ENCODE assay signal across 10 cellular contexts in the genomic region with DNA sequence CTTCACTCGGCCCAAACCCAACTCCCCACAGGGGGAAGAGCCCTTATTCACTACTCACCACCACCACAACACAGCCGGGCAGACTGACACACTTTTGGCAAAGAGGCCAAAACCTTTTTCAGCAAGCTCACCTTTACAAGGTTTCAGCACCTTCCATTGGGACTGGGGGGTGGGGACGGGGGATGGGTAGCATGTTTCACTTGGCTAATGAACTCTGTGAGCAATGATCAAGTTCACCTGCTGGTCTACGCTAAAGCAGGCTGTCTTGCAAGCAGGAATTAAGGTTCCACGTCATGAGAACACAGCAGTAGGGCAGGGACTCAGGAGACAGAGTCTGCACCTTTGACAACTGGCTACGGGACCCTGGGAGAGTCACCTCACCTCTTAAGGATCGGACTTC. TPM values are rescaled to one million over a fixed set of nuclear protein-coding genes. Genes with fewer than 3 reads are reported as not detected.
DNase-seq lines count a peak whose midpoint lies in the region; ATAC-seq, FAIRE-seq and TF ChIP-seq lines count a peak whose summit lies in the region.
"Had no signal": no experiment of that assay in that cellular context is flagged by ENCODE, and none has a peak within 500 bp of the region (broad histone marks: within the 10 kb centered on the region; RNA-seq: fewer than 3 reads in every experiment).

No MANE protein-coding gene starts in this region.

- intact Hi-C loops in activated T-helper 1 cell treated with anti-CD3 and anti-CD28 coated beads, Interleukin-12 subunit alpha, Interleukin-12 subunit beta, Interleukin-2, Interleukin-4 antibody, amounts not matched to agents 30 ng/mL and 10 ng/mL and 1 ng/mL, durations not matched to agents 14 hours and 24 hours and 36 hours (cut with micrococcal nuclease): no loop called here
- intact Hi-C loops in Caco-2 (cut with micrococcal nuclease; ENCODE audit: unreplicated experiment): no loop called here

- H3K4me3 Mint-ChIP-seq in GM23338 (peak overlapping the region; percentile 4; the same call in 1 of the 3 replicates), Caco-2 (ENCODE audit: unreplicated experiment) (no peak overlapping the region)
- H3K4me3 Mint-ChIP-seq in activated T-helper 1 cell treated with anti-CD3 and anti-CD28 coated beads, Interleukin-12 subunit alpha, Interleukin-12 subunit beta, Interleukin-2, Interleukin-4 antibody, amounts not matched to agents 30 ng/mL and 10 ng/mL and 1 ng/mL, durations not matched to agents 14 hours and 24 hours and 36 hours: no peak overlapping the region

- H3K27me3 ChIP-seq in GM23338 (ENCODE audit: insufficient read depth) (peaks cover 16% of the 10 kb centered on the region), keratinocyte (ENCODE audit: control insufficient read depth, extremely low read depth, insufficient read depth, low read length) (no peaks in the 10 kb centered on the region), Caco-2 (replicated peaks; ENCODE audit: control insufficient read depth, insufficient read depth, low read length) (no peaks in the 10 kb centered on the region), MM.1S (replicated peaks; ENCODE audit: insufficient read depth, low read length) (no peaks in the 10 kb centered on the region)

- FAIRE-seq in keratinocyte (lab: Jason Lieb, UNC): peak; percentile 9

- H3K27me3 Mint-ChIP-seq in GM23338 (ENCODE audit: insufficient read depth, low read depth, poor library complexity): peaks cover 30% of the 10 kb centered on the region
- peaks cover 9% of the 10 kb centered on the region for H3K27me3 Mint-ChIP-seq in activated T-helper 1 cell treated with anti-CD3 and anti-CD28 coated beads, Interleukin-12 subunit alpha, Interleukin-12 subunit beta, Interleukin-2, Interleukin-4 antibody, amounts not matched to agents 30 ng/mL and 10 ng/mL and 1 ng/mL, durations not matched to agents 14 hours and 24 hours and 36 hours (ENCODE audit: insufficient read depth)
- H3K27me3 Mint-ChIP-seq in Caco-2 (ENCODE audit: insufficient read depth, unreplicated experiment): no peaks in the 10 kb centered on the region

- H3K9me2 ChIP-seq in GM23338 (ENCODE audit: insufficient read depth): no peaks in the 10 kb centered on the region
- H3K9me2 ChIP-seq in MM.1S (replicated peaks; ENCODE audit: insufficient read depth, low read length): no peaks in the 10 kb centered on the region

- H3K27ac Mint-ChIP-seq in GM23338: no peak overlapping the region
- H3K27ac Mint-ChIP-seq in activated T-helper 1 cell treated with anti-CD3 and anti-CD28 coated beads, Interleukin-12 subunit alpha, Interleukin-12 subunit beta, Interleukin-2, Interleukin-4 antibody, amounts not matched to agents 30 ng/mL and 10 ng/mL and 1 ng/mL, durations not matched to agents 14 hours and 24 hours and 36 hours: peak overlapping the region; percentile 21
- no peak overlapping the region for H3K27ac Mint-ChIP-seq in Caco-2 (ENCODE audit: unreplicated experiment)

- BruUV-seq in Caco-2 (replicated peaks; lab: Mats Ljungman, UMichigan): no TSS peak

- H3K4me3 ChIP-seq in GM23338 (no peak overlapping the region), keratinocyte (ENCODE audit: control insufficient read depth in 2 of 3, extremely low read depth in 1 of 3, insufficient read depth in 2 of 3, low read depth in 1 of 3, low read length in 3 of 3) (no peak overlapping the region), Caco-2 (ENCODE audit: low read depth, low read length) (no peak overlapping the region), MM.1S (ENCODE audit: low read length) (no peak overlapping the region)

- no peaks in the 10 kb centered on the region for H3K36me3 ChIP-seq in GM23338 (ENCODE audit: insufficient read depth)
- H3K36me3 ChIP-seq in keratinocyte (ENCODE audit: control insufficient read depth in 2 of 2, extremely low read depth in 1 of 2, insufficient read depth in 2 of 2, low read length in 2 of 2): peaks cover 0 to 2% of the 10 kb centered on the region in 2 experiments
- H3K36me3 ChIP-seq in Caco-2 (ENCODE audit: control insufficient read depth, insufficient read depth, low read length): no peaks in the 10 kb centered on the region; the same call in 1 of the 2 replicates
- no peaks in the 10 kb centered on the region for H3K36me3 ChIP-seq in MM.1S (replicated peaks; ENCODE audit: insufficient read depth, low read length)

- peaks cover 32% of the 10 kb centered on the region for H4K20me1 ChIP-seq in GM23338 (replicated peaks; ENCODE audit: insufficient read depth)
- H4K20me1 ChIP-seq in keratinocyte (ENCODE audit: control insufficient read depth, extremely low read depth, insufficient read depth, low read length): no peaks in the 10 kb centered on the region
- H4K20me1 ChIP-seq in MM.1S (ENCODE audit: insufficient read depth, low read length): no peaks in the 10 kb centered on the region

- DNase-seq in GM23338 (ENCODE audit: low spot score): no peak
- no peak for DNase-seq in activated T-helper 1 cell treated with anti-CD3 and anti-CD28 coated beads, Interleukin-12 subunit alpha, Interleukin-12 subunit beta, Interleukin-2, Interleukin-4 antibody, amounts not matched to agents 30 ng/mL and 10 ng/mL and 1 ng/mL, durations not matched to agents 14 hours and 24 hours and 36 hours (ENCODE audit: low spot score)
- no peak for DNase-seq in keratinocyte (ENCODE audit: low read depth, low spot score)
- DNase-seq in stimulated activated CD8-positive, alpha-beta memory T cell treated with anti-CD3 and anti-CD28 coated beads, Interleukin-4, amount 100 ng/mL, for 48 hours: peak; percentile 23
- DNase-seq in Caco-2: no peak
- DNase-seq in stimulated activated CD4-positive, alpha-beta T cell treated with anti-CD3 and anti-CD28 coated beads, Interleukin-1b, Interleukin-23, amount 100 ng/mL, for 48 hours: no peak
- no peak for DNase-seq in 8988T
- no peak for DNase-seq in MM.1S
- DNase-seq: NCI-H1417 treated with DMSO at 0.1 percent for 48 hours; stimulated activated CD4-positive, alpha-beta T cell treated with anti-CD3 and anti-CD28 coated beads, Interleukin-12 subunit alpha, Interleukin-12 subunit beta, amount 100 ng/mL, for 4 hours had no signal

- no peak for ATAC-seq in GM23338

- no peaks in the 10 kb centered on the region for H3K9me3 Mint-ChIP-seq in GM23338
- H3K9me3 Mint-ChIP-seq in activated T-helper 1 cell treated with anti-CD3 and anti-CD28 coated beads, Interleukin-12 subunit alpha, Interleukin-12 subunit beta, Interleukin-2, Interleukin-4 antibody, amounts not matched to agents 30 ng/mL and 10 ng/mL and 1 ng/mL, durations not matched to agents 14 hours and 24 hours and 36 hours: no peaks in the 10 kb centered on the region
- no peaks in the 10 kb centered on the region for H3K9me3 Mint-ChIP-seq in Caco-2 (ENCODE audit: unreplicated experiment)

- CTCF ChIA-PET in Caco-2 (lab: Charles Lee): no interaction called here

- H3K4me1 Mint-ChIP-seq in GM23338 (peaks cover 65% of the 10 kb centered on the region), Caco-2 (ENCODE audit: low read depth, unreplicated experiment) (peaks cover 23% of the 10 kb centered on the region)
- H3K4me1 Mint-ChIP-seq in activated T-helper 1 cell treated with anti-CD3 and anti-CD28 coated beads, Interleukin-12 subunit alpha, Interleukin-12 subunit beta, Interleukin-2, Interleukin-4 antibody, amounts not matched to agents 30 ng/mL and 10 ng/mL and 1 ng/mL, durations not matched to agents 14 hours and 24 hours and 36 hours (ENCODE audit: low read depth): peaks cover 70% of the 10 kb centered on the region

- H3F3A ChIP-seq in GM23338 (replicated peaks; ENCODE audit: low read depth) (0 out of 2 replicates have a peak, but pooled peaks cover 3% of the 10 kb centered on the region), MM.1S (ENCODE audit: insufficient read depth, low read length) (peaks cover 38% of the 10 kb centered on the region)

- H3K9me3 ChIP-seq in keratinocyte (ENCODE audit: control insufficient read depth, low read depth, low read length): no peaks in the 10 kb centered on the region
- H3K9me3 ChIP-seq in Caco-2: no peaks in the 10 kb centered on the region
- H3K9me3 ChIP-seq in MM.1S (replicated peaks; ENCODE audit: insufficient read depth, low read length): no peaks in the 10 kb centered on the region

- dilution Hi-C loops in keratinocyte (cut with MboI; ENCODE audit: extremely low pct_ligation_motif_present, low sequenced_read_pairs): no loop called here

- H3K27ac ChIP-seq in GM23338 (ENCODE audit: low read depth) (no peak overlapping the region), keratinocyte (ENCODE audit: control insufficient read depth, insufficient read depth, low read length) (peak overlapping the region; percentile 22), MM.1S (ENCODE audit: low read length) (no peak overlapping the region)

- peaks cover 53% of the 10 kb centered on the region for H3K4me1 ChIP-seq in GM23338 (ENCODE audit: insufficient read depth)
- H3K4me1 ChIP-seq in keratinocyte (ENCODE audit: control insufficient read depth, extremely low read depth, insufficient read depth, low read length): peaks cover 87% of the 10 kb centered on the region
- peaks cover 25% of the 10 kb centered on the region for H3K4me1 ChIP-seq in Caco-2
- H3K4me1 ChIP-seq in MM.1S (ENCODE audit: low read length): peaks cover 45% of the 10 kb centered on the region

- H3K9me1 ChIP-seq in keratinocyte (ENCODE audit: control insufficient read depth, extremely low read depth, insufficient read depth, low read length): peaks cover 2% of the 10 kb centered on the region

- H2AFZ ChIP-seq in GM23338 (no peak overlapping the region), keratinocyte (ENCODE audit: control insufficient read depth, low read length) (no peak overlapping the region), MM.1S (ENCODE audit: low read length) (no peak overlapping the region)

- POLR2A ChIA-PET in Caco-2 (lab: Charles Lee): interaction anchor here (0.6 kb wide), 1 partner anchor 737 kb away, joined by 4 read pairs; no protein-coding TSS in a partner anchor

- peak overlapping the region; percentile 68 for H3K4me2 ChIP-seq in GM23338
- H3K4me2 ChIP-seq in keratinocyte (ENCODE audit: control insufficient read depth, extremely low read depth, insufficient read depth, low read depth, low read length): peak overlapping the region; percentile 50
- H3K4me2 ChIP-seq in MM.1S (ENCODE audit: low read depth, low read length): no peak overlapping the region

- H3K9ac ChIP-seq in keratinocyte (ENCODE audit: control insufficient read depth, extremely low read depth, insufficient read depth, low read length) (peak overlapping the region; percentile 20), MM.1S (ENCODE audit: low read length) (no peak overlapping the region)

- H3K79me2 ChIP-seq in GM23338 (replicated peaks; ENCODE audit: insufficient read depth): peaks cover 24% of the 10 kb centered on the region
- H3K79me2 ChIP-seq in keratinocyte (ENCODE audit: control insufficient read depth, insufficient read depth, low read length): peaks cover 67% of the 10 kb centered on the region
- H3K79me2 ChIP-seq in MM.1S (ENCODE audit: low read length): peaks cover 82% of the 10 kb centered on the region

- no peak for TF ChIP-seq CTCF in GM23338 (conservative IDR thresholded peaks at IDR 0.05; ENCODE audit: low read depth in 2 of 2)
- TF ChIP-seq CTCF in keratinocyte (optimal IDR thresholded peaks at IDR 0.05 in 1 of 3, IDR thresholded peaks at IDR 0.05 in 1 of 3, conservative IDR thresholded peaks at IDR 0.05 in 1 of 3; ENCODE audit: extremely low read depth in 1 of 3, insufficient read depth in 2 of 3, low read length in 3 of 3): no peak
- TF ChIP-seq CTCF in Caco-2 (IDR thresholded peaks at IDR 0.05; ENCODE audit: insufficient read depth in 1 of 2, low read depth in 1 of 2, low read length in 1 of 2, severe bottlenecking in 1 of 2, unreplicated experiment in 1 of 2): no peak
- no peak for TF ChIP-seq CTCF in MM.1S (IDR thresholded peaks at IDR 0.05; ENCODE audit: low read length)

- H3K36me3 Mint-ChIP-seq in GM23338 (ENCODE audit: low read depth): peaks cover 4% of the 10 kb centered on the region; the same call in 1 of the 3 replicates
- H3K36me3 Mint-ChIP-seq in activated T-helper 1 cell treated with anti-CD3 and anti-CD28 coated beads, Interleukin-12 subunit alpha, Interleukin-12 subunit beta, Interleukin-2, Interleukin-4 antibody, amounts not matched to agents 30 ng/mL and 10 ng/mL and 1 ng/mL, durations not matched to agents 14 hours and 24 hours and 36 hours (ENCODE audit: low read depth): peaks cover 40% of the 10 kb centered on the region
- peaks cover 4% of the 10 kb centered on the region for H3K36me3 Mint-ChIP-seq in Caco-2 (ENCODE audit: insufficient read depth, unreplicated experiment)

RNA-seq across cellular contexts. Expression of gene FAM53B, which starts 7.0 kb away (rescaled TPM):
- 14.5 and 20.3 TPM in 2 replicates for total RNA-seq in GM23338 (2014; rRNA removed; shearing (Covaris generic))
- 3.0 and 3.5 TPM in 2 replicates for polyA plus RNA-seq in GM23338 (2016; fragmentation: Nextera tagmentation; extraction: Ambion mirVana)
- 31.8 and 32.7 TPM in 2 replicates for total RNA-seq in activated T-helper 1 cell treated with anti-CD3 and anti-CD28 coated beads, Interleukin-12 subunit alpha, Interleukin-12 subunit beta, Interleukin-2, Interleukin-4 antibody, amounts not matched to agents 30 ng/mL and 10 ng/mL and 1 ng/mL, durations not matched to agents 14 hours and 24 hours and 36 hours
- polyA plus RNA-seq in keratinocyte: 8.6 to 13.2 TPM (median 9.0 TPM) in 3 replicates
- polyA plus RNA-seq in keratinocyte (2011; ENCODE audit: low read depth): 4.1 TPM
- polyA plus RNA-seq in keratinocyte (2011; cell fraction: cytosol; rRNA removed): 5.6 and 8.3 TPM in 2 replicates
- 12.2 and 14.8 TPM in 2 replicates for polyA plus RNA-seq in keratinocyte (2011; cell fraction: nucleus; rRNA removed)
- polyA plus RNA-seq in keratinocyte (2012; ENCODE audit: low replicate concordance): 9.6 and 13.6 TPM in 2 replicates
- polyA minus RNA-seq in keratinocyte: 24.9 to 47.9 TPM (median 32.6 TPM) in 3 replicates
- polyA minus RNA-seq in keratinocyte (2011; cell fraction: cytosol; rRNA and poly(A)+ RNA removed): 32.8 TPM
- polyA minus RNA-seq in keratinocyte (2011; cell fraction: nucleus; rRNA and poly(A)+ RNA removed): 23.2 and 32.0 TPM in 2 replicates
- total RNA-seq in Caco-2 (2022): 13.6 and 13.7 TPM in 2 replicates

RNA-seq across cellular contexts. Expression of gene EEF1AKMT2, which starts 54.5 kb away (rescaled TPM):
- total RNA-seq in GM23338 (2014; rRNA removed; shearing (Covaris generic)): 29.7 and 38.0 TPM in 2 replicates
- polyA plus RNA-seq in GM23338 (2016; fragmentation: Nextera tagmentation; extraction: Ambion mirVana) (29.4 and 35.0 TPM in 2 replicates), keratinocyte (10.5 to 19.1 TPM (median 12.3 TPM) in 3 replicates)
- 20.5 and 21.3 TPM in 2 replicates for total RNA-seq in activated T-helper 1 cell treated with anti-CD3 and anti-CD28 coated beads, Interleukin-12 subunit alpha, Interleukin-12 subunit beta, Interleukin-2, Interleukin-4 antibody, amounts not matched to agents 30 ng/mL and 10 ng/mL and 1 ng/mL, durations not matched to agents 14 hours and 24 hours and 36 hours
- polyA plus RNA-seq in keratinocyte (2011; ENCODE audit: low read depth): 6.3 TPM
- polyA plus RNA-seq in keratinocyte (2011; cell fraction: cytosol; rRNA removed): 9.4 and 17.5 TPM in 2 replicates
- polyA plus RNA-seq in keratinocyte (2011; cell fraction: nucleus; rRNA removed): 10.0 and 16.0 TPM in 2 replicates
- 8.4 and 13.2 TPM in 2 replicates for polyA plus RNA-seq in keratinocyte (2012; ENCODE audit: low replicate concordance)
- 1.2 to 17.1 TPM (median 7.4 TPM) in 3 replicates for polyA minus RNA-seq in keratinocyte
- 17.6 TPM for polyA minus RNA-seq in keratinocyte (2011; cell fraction: cytosol; rRNA and poly(A)+ RNA removed)
- polyA minus RNA-seq in keratinocyte (2011; cell fraction: nucleus; rRNA and poly(A)+ RNA removed): 8.1 and 13.6 TPM in 2 replicates
- total RNA-seq in Caco-2 (2022): 28.1 and 29.9 TPM in 2 replicates
